ENCODE assay signal across 10 cellular contexts in genomic region chr2:169038338-169038757, GRCh38. TPM values are rescaled to one million over a fixed set of nuclear protein-coding genes. Genes with fewer than 3 reads are reported as not detected.
DNase-seq lines count a peak whose midpoint lies in the region; ATAC-seq and TF ChIP-seq lines count a peak whose summit lies in the region.
"Had no signal": no experiment of that assay in that cellular context is flagged by ENCODE, and none has a peak within 500 bp of the region (broad histone marks: within the 10 kb centered on the region; RNA-seq: fewer than 3 reads in every experiment).

No MANE protein-coding gene starts in this region.

- H3K4me3 Mint-ChIP-seq in neural progenitor cell, result no peak overlapping the region
- H3K4me3 Mint-ChIP-seq: activated naive CD8-positive, alpha-beta T cell had no signal

- no peaks in the 10 kb centered on the region for H3F3A ChIP-seq in neural progenitor cell (ENCODE audit: low read depth)

- peak; percentile 84 for DNase-seq in NB4 (ENCODE audit: low read depth)
- peak; percentile 29 for DNase-seq in kidney epithelial cell (ENCODE audit: low read depth)
- DNase-seq in neural progenitor cell (ENCODE audit: low spot score), result no peak
- no peak for DNase-seq in NCI-H748 treated with DMSO at 0.1 percent for 48 hours (lab: John Stamatoyannopoulos, UW)
- DNase-seq in globus pallidus (ENCODE audit: low spot score), result no peak
- DNase-seq in activated CD8-positive, alpha-beta memory T cell treated with anti-CD3 and anti-CD28 coated beads for 24 hours, result no peak

- H4K20me1 ChIP-seq in neural progenitor cell (ENCODE audit: low read depth), result no peaks in the 10 kb centered on the region

- no peaks in the 10 kb centered on the region for H3K79me2 ChIP-seq in neural progenitor cell (ENCODE audit: low read depth)

- H3K4me1 Mint-ChIP-seq in neural progenitor cell, result no peaks in the 10 kb centered on the region

- no peak overlapping the region for H3K9ac ChIP-seq in neural progenitor cell

- H3K4me3 ChIP-seq in NB4 (ENCODE audit: low read depth, low read length), result no peak overlapping the region
- H3K4me3 ChIP-seq in kidney epithelial cell (ENCODE audit: low read depth, low read length), result no peak overlapping the region
- no peak overlapping the region for H3K4me3 ChIP-seq in neural progenitor cell

- peak; percentile 64 for ATAC-seq in GM18505 (IDR thresholded peaks at IDR 0.05; ENCODE audit: unreplicated experiment)
- peak; percentile 61 for ATAC-seq in HG02588 (IDR thresholded peaks at IDR 0.05; ENCODE audit: unreplicated experiment)

- no peaks in the 10 kb centered on the region for H3K36me3 ChIP-seq in kidney epithelial cell (ENCODE audit: control insufficient read depth, insufficient read depth, low read length)
- H3K36me3 ChIP-seq in neural progenitor cell, result no peaks in the 10 kb centered on the region

- no peak overlapping the region for H3K27ac ChIP-seq in neural progenitor cell

- H3K9me3 Mint-ChIP-seq in neural progenitor cell, result peaks cover 8% of the 10 kb centered on the region

- H3K36me3 Mint-ChIP-seq in neural progenitor cell, result no peaks in the 10 kb centered on the region

- H2AFZ ChIP-seq in neural progenitor cell (replicated peaks), result no peak overlapping the region

- no peaks in the 10 kb centered on the region for H3K4me1 ChIP-seq in neural progenitor cell

- H3K4me2 ChIP-seq in neural progenitor cell, result no peak overlapping the region

- H3K9me3 ChIP-seq in neural progenitor cell (ENCODE audit: low read depth), result no peaks in the 10 kb centered on the region

- TF ChIP-seq CTCF in NB4 (IDR thresholded peaks at IDR 0.05; ENCODE audit: low read depth, low read length), result no peak
- TF ChIP-seq CTCF in kidney epithelial cell (IDR thresholded peaks at IDR 0.05; ENCODE audit: insufficient read depth, low read length, poor library complexity, severe bottlenecking), result no peak
- TF ChIP-seq CTCF in neural progenitor cell (IDR thresholded peaks at IDR 0.05), result no peak

- TF ChIP-seq POLR2A in GM18505 (IDR thresholded peaks at IDR 0.05; ENCODE audit: borderline replicate concordance, extremely low read depth, insufficient read depth, insufficient read length) (no peak), NB4 (IDR thresholded peaks at IDR 0.05; ENCODE audit: extremely low read depth, insufficient read length) (no peak)

- H3K27me3 ChIP-seq in kidney epithelial cell (ENCODE audit: control insufficient read depth, insufficient read depth, low read length) (no peaks in the 10 kb centered on the region), neural progenitor cell (no peaks in the 10 kb centered on the region)

- no peak overlapping the region for H3K27ac Mint-ChIP-seq in neural progenitor cell
- H3K27ac Mint-ChIP-seq: activated naive CD8-positive, alpha-beta T cell had no signal

- H3K27me3 Mint-ChIP-seq in neural progenitor cell (ENCODE audit: insufficient read depth, low read depth), result no peaks in the 10 kb centered on the region

RNA-seq across cellular contexts. Expression of gene ABCB11, which starts 7.2 kb away (rescaled TPM):
- total RNA-seq in kidney epithelial cell (not detected in 2 replicates), neural progenitor cell (ENCODE audit: low replicate concordance) (0.09 TPM in 1 of 2 replicates, not detected in the other)
- total RNA-seq: skeletal muscle tissue had no signal

RNA-seq across cellular contexts. Expression of gene DHRS9, which starts 31.0 kb away (rescaled TPM):
- total RNA-seq in kidney epithelial cell (not detected in 2 replicates), neural progenitor cell (ENCODE audit: low replicate concordance) (not detected in 2 replicates)

Comparison
In these comparisons a context has a peak if more than half of its experiments do, and no peak if none do; other contexts are left out.
1. DNase-seq: peak in NB4 (single experiment) and kidney epithelial cell (single experiment); none in neural progenitor cell (single experiment), NCI-H748 treated with DMSO at 0.1 percent for 48 hours (single experiment), globus pallidus (single experiment) and activated CD8-positive, alpha-beta memory T cell treated with anti-CD3 and anti-CD28 coated beads for 24 hours (single experiment).